ENCODE assay signal across 11 cellular contexts in genomic region chr14:74579447-74580274, GRCh38. TPM values are rescaled to one million over a fixed set of nuclear protein-coding genes. Genes with fewer than 3 reads are reported as not detected.
DNase-seq lines count a peak whose midpoint lies in the region; ATAC-seq and TF ChIP-seq lines count a peak whose summit lies in the region.
"Had no signal": no experiment of that assay in that cellular context is flagged by ENCODE, and none has a peak within 500 bp of the region (broad histone marks: within the 10 kb centered on the region; RNA-seq: fewer than 3 reads in every experiment).

No MANE protein-coding gene starts in this region.

- no peaks in the 10 kb centered on the region for H3K36me3 Mint-ChIP-seq in activated naive CD8-positive, alpha-beta T cell treated with anti-CD3 and anti-CD28 coated beads, Interleukin-2, amount 10 ng/mL, durations not matched to agents 7 days and 5 days
- H3K36me3 Mint-ChIP-seq: memory B cell had no signal

- peak; percentile 57 for ATAC-seq in activated naive CD8-positive, alpha-beta T cell treated with anti-CD3 and anti-CD28 coated beads, Interleukin-2, amount 10 ng/mL, durations not matched to agents 7 days and 5 days (ENCODE audit: low read depth)
- ATAC-seq in left lung, result peak; percentile 74
- ATAC-seq in HG03159 (IDR thresholded peaks at IDR 0.05; ENCODE audit: unreplicated experiment), result no peak
- ATAC-seq in GM21528 (IDR thresholded peaks at IDR 0.05; ENCODE audit: low FRiP score, unreplicated experiment), result no peak

- H3K36me3 ChIP-seq in left lung, result no peaks in the 10 kb centered on the region

- peak overlapping the region; percentile 13 for H3K4me3 Mint-ChIP-seq in activated naive CD8-positive, alpha-beta T cell treated with anti-CD3 and anti-CD28 coated beads, Interleukin-2, amount 10 ng/mL, durations not matched to agents 7 days and 5 days
- H3K4me3 Mint-ChIP-seq: memory B cell had no signal

- H3K4me1 Mint-ChIP-seq in activated naive CD8-positive, alpha-beta T cell treated with anti-CD3 and anti-CD28 coated beads, Interleukin-2, amount 10 ng/mL, durations not matched to agents 7 days and 5 days, result peaks cover 20% of the 10 kb centered on the region
- H3K4me1 Mint-ChIP-seq: memory B cell had no signal

- peak; percentile 33 for DNase-seq in stimulated activated naive CD4-positive, alpha-beta T cell treated with Interleukin-2 at 50 U/mL for 16 hours (lab: John Stamatoyannopoulos, UW)
- DNase-seq in stimulated activated naive CD4-positive, alpha-beta T cell (lab: John Stamatoyannopoulos, UW), result no peak
- DNase-seq in activated naive CD8-positive, alpha-beta T cell treated with anti-CD3 and anti-CD28 coated beads, Interleukin-2, amount 10 ng/mL, durations not matched to agents 7 days and 5 days, result no peak
- no peak for DNase-seq in left lung
- no peak for DNase-seq in NCI-H82 treated with DMSO at 0.1 percent for 48 hours (lab: John Stamatoyannopoulos, UW; ENCODE audit: unreplicated experiment)
- no peak for DNase-seq in NCI-H748 (lab: John Stamatoyannopoulos, UW; ENCODE audit: unreplicated experiment)
- DNase-seq: COR-L47, NCI-H1930 had no signal

- no peaks in the 10 kb centered on the region for H3K9me3 Mint-ChIP-seq in activated naive CD8-positive, alpha-beta T cell treated with anti-CD3 and anti-CD28 coated beads, Interleukin-2, amount 10 ng/mL, durations not matched to agents 7 days and 5 days
- H3K9me3 Mint-ChIP-seq: memory B cell had no signal

- POLR2A ChIA-PET in activated naive CD8-positive, alpha-beta T cell treated with anti-CD3 and anti-CD28 coated beads, Interleukin-2, amount 10 ng/mL, durations not matched to agents 7 days and 5 days (lab: Charles Lee), result no interaction called here

- H3K4me3 ChIP-seq in left lung, result no peak overlapping the region

- H3K27me3 Mint-ChIP-seq in activated naive CD8-positive, alpha-beta T cell treated with anti-CD3 and anti-CD28 coated beads, Interleukin-2, amount 10 ng/mL, durations not matched to agents 7 days and 5 days, result peaks cover 38% of the 10 kb centered on the region

- H3K27ac Mint-ChIP-seq in activated naive CD8-positive, alpha-beta T cell treated with anti-CD3 and anti-CD28 coated beads, Interleukin-2, amount 10 ng/mL, durations not matched to agents 7 days and 5 days, result peak overlapping the region; percentile 54
- H3K27ac Mint-ChIP-seq: memory B cell had no signal

- intact Hi-C loops in left lung (cut with DNase I), result no loop called here

- H3K9me3 ChIP-seq in left lung, result no peaks in the 10 kb centered on the region

- H3K4me1 ChIP-seq in left lung, result peaks cover 6 to 16% of the 10 kb centered on the region in 2 donors

- H3K27me3 ChIP-seq in left lung, result no peaks in the 10 kb centered on the region

- no peak for TF ChIP-seq CTCF in left lung (IDR thresholded peaks at IDR 0.05)

- H3K27ac ChIP-seq in left lung, result no peak overlapping the region

RNA-seq across cellular contexts. Expression of gene LTBP2, which starts 32.4 kb away (rescaled TPM):
- 1 to 10 TPM in 1 of 2 experiments, under 1 TPM in 1; 0.28 to 1.1 TPM for total RNA-seq in activated naive CD8-positive, alpha-beta T cell treated with anti-CD3 and anti-CD28 coated beads, Interleukin-2, amount 10 ng/mL, durations not matched to agents 7 days and 5 days
- 100 to 1,000 TPM in 1 of 2 donors, 10 to 100 TPM in 1; 69.2 to 154 TPM for total RNA-seq in left lung

Comparison
In these comparisons a context has a peak if more than half of its experiments do, and no peak if none do; other contexts are left out.
1. ATAC-seq: peak in activated naive CD8-positive, alpha-beta T cell treated with anti-CD3 and anti-CD28 coated beads, Interleukin-2, amount 10 ng/mL, durations not matched to agents 7 days and 5 days (single experiment) and left lung (single experiment); none in HG03159 (single experiment) and GM21528 (single experiment).
2. RNA of gene LTBP2, which starts 32.4 kb away (total RNA-seq): 69.2 to 154 TPM in left lung; 0.28 to 1.1 TPM in activated naive CD8-positive, alpha-beta T cell treated with anti-CD3 and anti-CD28 coated beads, Interleukin-2, amount 10 ng/mL, durations not matched to agents 7 days and 5 days; every median in the first group is over 10 times any median in the second.